In the genomic region with DNA sequence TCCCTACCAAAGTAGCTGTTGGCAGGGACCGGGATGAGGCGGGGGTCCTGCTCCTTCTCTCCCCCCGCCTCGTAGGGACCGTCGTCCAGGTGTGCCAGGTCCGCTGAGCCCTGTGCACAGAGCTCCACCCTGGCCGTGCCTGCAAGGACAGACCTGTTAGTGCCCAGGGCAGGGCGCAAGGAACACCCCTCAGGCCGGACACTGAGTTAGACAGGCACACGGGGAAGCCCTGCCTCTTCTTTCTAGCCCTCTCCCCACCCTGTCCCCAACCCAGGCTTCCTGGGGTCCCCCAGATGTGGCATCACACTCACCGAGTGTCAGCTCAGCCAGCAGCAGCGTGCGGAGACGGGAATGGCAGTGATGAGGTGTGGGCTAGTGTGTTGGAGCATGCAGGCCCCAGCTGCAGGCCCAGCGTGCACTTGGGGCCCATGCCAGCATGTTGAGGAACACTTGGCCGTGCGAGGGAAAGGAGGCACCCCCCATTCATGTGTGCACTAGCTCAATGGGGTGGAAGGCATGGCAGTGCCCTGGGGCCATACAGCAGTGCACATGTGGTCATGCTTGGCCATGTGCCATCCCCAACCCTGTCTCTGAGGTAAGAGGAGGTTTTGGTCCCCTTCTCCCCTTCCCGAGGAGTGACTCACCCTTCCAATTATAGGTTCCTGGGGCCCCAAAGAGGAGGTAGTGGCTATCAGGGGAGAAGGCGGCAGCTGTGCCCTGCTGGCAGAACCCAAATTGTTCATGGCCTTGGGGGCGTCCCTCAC, we compare ENCODE assay signal across 1 cellular context.
TF ChIP-seq lines count a peak whose summit lies in the region.

No MANE protein-coding gene starts in this region.

TF ChIP-seq in WTC11, 78 proteins besides CTCF, POLR2A, EP300 and RAD21 (continued from another document):
- TF ChIP-seq, protein P1, sequence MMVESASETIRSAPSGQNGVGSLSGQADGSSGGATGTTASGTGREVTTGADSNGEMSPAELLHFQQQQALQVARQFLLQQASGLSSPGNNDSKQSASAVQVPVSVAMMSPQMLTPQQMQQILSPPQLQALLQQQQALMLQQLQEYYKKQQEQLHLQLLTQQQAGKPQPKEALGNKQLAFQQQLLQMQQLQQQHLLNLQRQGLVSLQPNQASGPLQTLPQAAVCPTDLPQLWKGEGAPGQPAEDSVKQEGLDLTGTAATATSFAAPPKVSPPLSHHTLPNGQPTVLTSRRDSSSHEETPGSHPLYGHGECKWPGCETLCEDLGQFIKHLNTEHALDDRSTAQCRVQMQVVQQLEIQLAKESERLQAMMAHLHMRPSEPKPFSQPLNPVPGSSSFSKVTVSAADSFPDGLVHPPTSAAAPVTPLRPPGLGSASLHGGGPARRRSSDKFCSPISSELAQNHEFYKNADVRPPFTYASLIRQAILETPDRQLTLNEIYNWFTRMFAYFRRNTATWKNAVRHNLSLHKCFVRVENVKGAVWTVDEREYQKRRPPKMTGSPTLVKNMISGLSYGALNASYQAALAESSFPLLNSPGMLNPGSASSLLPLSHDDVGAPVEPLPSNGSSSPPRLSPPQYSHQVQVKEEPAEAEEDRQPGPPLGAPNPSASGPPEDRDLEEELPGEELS (CRISPR knock-in tag; IDR thresholded peaks at IDR 0.05), result no peak
- TF ChIP-seq ELF4 (CRISPR knock-in tag; IDR thresholded peaks at IDR 0.05; ENCODE audit: low read depth), result no peak
- TF ChIP-seq, protein P2, sequence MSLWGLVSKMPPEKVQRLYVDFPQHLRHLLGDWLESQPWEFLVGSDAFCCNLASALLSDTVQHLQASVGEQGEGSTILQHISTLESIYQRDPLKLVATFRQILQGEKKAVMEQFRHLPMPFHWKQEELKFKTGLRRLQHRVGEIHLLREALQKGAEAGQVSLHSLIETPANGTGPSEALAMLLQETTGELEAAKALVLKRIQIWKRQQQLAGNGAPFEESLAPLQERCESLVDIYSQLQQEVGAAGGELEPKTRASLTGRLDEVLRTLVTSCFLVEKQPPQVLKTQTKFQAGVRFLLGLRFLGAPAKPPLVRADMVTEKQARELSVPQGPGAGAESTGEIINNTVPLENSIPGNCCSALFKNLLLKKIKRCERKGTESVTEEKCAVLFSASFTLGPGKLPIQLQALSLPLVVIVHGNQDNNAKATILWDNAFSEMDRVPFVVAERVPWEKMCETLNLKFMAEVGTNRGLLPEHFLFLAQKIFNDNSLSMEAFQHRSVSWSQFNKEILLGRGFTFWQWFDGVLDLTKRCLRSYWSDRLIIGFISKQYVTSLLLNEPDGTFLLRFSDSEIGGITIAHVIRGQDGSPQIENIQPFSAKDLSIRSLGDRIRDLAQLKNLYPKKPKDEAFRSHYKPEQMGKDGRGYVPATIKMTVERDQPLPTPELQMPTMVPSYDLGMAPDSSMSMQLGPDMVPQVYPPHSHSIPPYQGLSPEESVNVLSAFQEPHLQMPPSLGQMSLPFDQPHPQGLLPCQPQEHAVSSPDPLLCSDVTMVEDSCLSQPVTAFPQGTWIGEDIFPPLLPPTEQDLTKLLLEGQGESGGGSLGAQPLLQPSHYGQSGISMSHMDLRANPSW (CRISPR knock-in tag; conservative IDR thresholded peaks at IDR 0.05; ENCODE audit: low read depth), result no peak
